In the genomic region with DNA sequence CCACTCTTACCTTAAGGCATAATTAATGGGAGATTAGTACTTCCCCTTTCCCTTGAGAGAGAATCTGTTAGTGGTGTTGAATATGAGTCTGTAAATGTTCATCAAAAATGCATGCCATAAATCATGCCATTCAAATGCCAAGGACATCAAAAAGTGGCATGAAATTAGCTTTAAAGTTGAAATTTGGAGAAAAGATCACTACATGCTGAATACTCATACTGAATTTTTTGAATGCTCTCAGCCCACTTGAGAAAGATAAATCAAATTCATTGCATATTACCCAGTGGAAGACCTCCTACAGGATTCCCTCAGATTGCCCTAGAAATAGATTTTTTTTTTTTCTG, we compare ENCODE assay signal across 13 cellular contexts. TPM values are rescaled to one million over a fixed set of nuclear protein-coding genes. Genes with fewer than 3 reads are reported as not detected.
DNase-seq lines count a peak whose midpoint lies in the region; ATAC-seq, FAIRE-seq and TF ChIP-seq lines count a peak whose summit lies in the region.
"Had no signal": no experiment of that assay in that cellular context is flagged by ENCODE, and none has a peak within 500 bp of the region (broad histone marks: within the 10 kb centered on the region; RNA-seq: fewer than 3 reads in every experiment).

No MANE protein-coding gene starts in this region.

- H3K36me3 Mint-ChIP-seq in endodermal cell (ENCODE audit: low read depth) (no peaks in the 10 kb centered on the region), neural progenitor cell (no peaks in the 10 kb centered on the region)

- no peaks in the 10 kb centered on the region for H3K36me3 ChIP-seq in OCI-LY3 (replicated peaks; ENCODE audit: low read depth, low read length)
- H3K36me3 ChIP-seq in endodermal cell (ENCODE audit: control insufficient read depth, insufficient read depth, low read length) = no peaks in the 10 kb centered on the region
- no peaks in the 10 kb centered on the region for H3K36me3 ChIP-seq in neural progenitor cell

- H3K27ac ChIP-seq in A549 (peak overlapping the region; percentile 2 to 62; a peak in 4 of 6 replicates), OCI-LY3 (ENCODE audit: low read length) (peak overlapping the region; percentile 98), endodermal cell (ENCODE audit: low read depth, low read length) (peak overlapping the region; percentile 95), neural progenitor cell (peak overlapping the region; percentile 77)
- H3K27ac ChIP-seq: C4-2B had no signal

- no peak overlapping the region for H2AFZ ChIP-seq in OCI-LY3 (ENCODE audit: low read depth, low read length)
- no peak overlapping the region for H2AFZ ChIP-seq in neural progenitor cell (replicated peaks)

- peaks cover 34% of the 10 kb centered on the region for H3F3A ChIP-seq in neural progenitor cell (ENCODE audit: low read depth)

- no peaks in the 10 kb centered on the region for H3K9me3 Mint-ChIP-seq in endodermal cell
- no peaks in the 10 kb centered on the region for H3K9me3 Mint-ChIP-seq in neural progenitor cell

- H3K4me3 Mint-ChIP-seq in endodermal cell = no peak overlapping the region
- peak overlapping the region; percentile 85 for H3K4me3 Mint-ChIP-seq in neural progenitor cell

- peaks cover 33% of the 10 kb centered on the region for H3K27me3 Mint-ChIP-seq in endodermal cell (ENCODE audit: insufficient read depth)
- peaks cover 2% of the 10 kb centered on the region for H3K27me3 Mint-ChIP-seq in neural progenitor cell (ENCODE audit: insufficient read depth, low read depth)

- no peak overlapping the region for H3K4me3 ChIP-seq in A549
- peak overlapping the region; percentile 72 for H3K4me3 ChIP-seq in OCI-LY3 (ENCODE audit: low read length)
- no peak overlapping the region for H3K4me3 ChIP-seq in endodermal cell (ENCODE audit: low read length)
- peak overlapping the region; percentile 34 for H3K4me3 ChIP-seq in neural progenitor cell

- TF ChIP-seq POLR2A in A549 (IDR thresholded peaks at IDR 0.05; ENCODE audit: low read length) = no peak

- no peaks in the 10 kb centered on the region for H3K9me3 ChIP-seq in A549
- H3K9me3 ChIP-seq in OCI-LY3 (ENCODE audit: insufficient read depth, low read length) = no peaks in the 10 kb centered on the region
- no peaks in the 10 kb centered on the region for H3K9me3 ChIP-seq in endodermal cell (ENCODE audit: control insufficient read depth, low read length)
- H3K9me3 ChIP-seq in neural progenitor cell (ENCODE audit: low read depth) = no peaks in the 10 kb centered on the region

- H3K27me3 ChIP-seq in OCI-LY3 (ENCODE audit: low read depth, low read length) (no peaks in the 10 kb centered on the region), endodermal cell (ENCODE audit: control insufficient read depth, insufficient read depth, low read length, poor library complexity, severe bottlenecking) (peaks cover 15% of the 10 kb centered on the region), neural progenitor cell (peaks cover 15% of the 10 kb centered on the region)

- no peak for TF ChIP-seq RAD21 in A549 (conservative IDR thresholded peaks at IDR 0.05 in 1 of 2, IDR thresholded peaks at IDR 0.05 in 1 of 2)

- DNase-seq in A549 (ENCODE audit: low read depth in 1 of 2, low spot score in 1 of 2) = no peak
- no peak for DNase-seq in endodermal cell
- no peak for DNase-seq in neural progenitor cell (ENCODE audit: low spot score)
- no peak for DNase-seq in GDM1 (lab: John Stamatoyannopoulos, UW)
- DNase-seq in activated CD8-positive, alpha-beta memory T cell treated with anti-CD3 and anti-CD28 coated beads for 24 hours = no peak
- no peak for DNase-seq in NCI-H82 (lab: John Stamatoyannopoulos, UW)
- DNase-seq: IMR-90, RPMI8226 had no signal

- ATAC-seq in A549 (no peak), HG02981 (IDR thresholded peaks at IDR 0.05; ENCODE audit: unreplicated experiment) (no peak)

- peaks cover 91% of the 10 kb centered on the region for H3K4me1 ChIP-seq in A549
- peaks cover 94% of the 10 kb centered on the region for H3K4me1 ChIP-seq in OCI-LY3 (ENCODE audit: low read length)
- no peaks in the 10 kb centered on the region for H3K4me1 ChIP-seq in endodermal cell (ENCODE audit: control insufficient read depth, insufficient read depth, low read length)
- H3K4me1 ChIP-seq in neural progenitor cell = peaks cover 41% of the 10 kb centered on the region

- FAIRE-seq in A549 (lab: Jason Lieb, UNC) = no peak
- FAIRE-seq: A204.1, GM19239 had no signal

- POLR2A ChIA-PET in A549 (lab: Yijun Ruan, JAX) = no interaction called here

- TF ChIP-seq CTCF in A549 (IDR thresholded peaks at IDR 0.05) = no peak
- no peak for TF ChIP-seq CTCF in OCI-LY3 (IDR thresholded peaks at IDR 0.05; ENCODE audit: low read depth, low read length)
- no peak for TF ChIP-seq CTCF in endodermal cell (conservative IDR thresholded peaks at IDR 0.05)
- no peak for TF ChIP-seq CTCF in neural progenitor cell (IDR thresholded peaks at IDR 0.05)

- H4K20me1 ChIP-seq in OCI-LY3 (ENCODE audit: insufficient read depth, low read length) = no peaks in the 10 kb centered on the region
- peaks cover 27% of the 10 kb centered on the region for H4K20me1 ChIP-seq in neural progenitor cell (ENCODE audit: low read depth)

- H3K9ac ChIP-seq in OCI-LY3 (ENCODE audit: low read length) (peak overlapping the region; percentile 92), endodermal cell (ENCODE audit: extremely low read depth, low read length, poor library complexity, severe bottlenecking) (no peak overlapping the region), neural progenitor cell (no peak overlapping the region)

- TF ChIP-seq EP300 in A549 (IDR thresholded peaks at IDR 0.05) = no peak

- H3K4me1 Mint-ChIP-seq in endodermal cell = peaks cover 8% of the 10 kb centered on the region
- H3K4me1 Mint-ChIP-seq in neural progenitor cell = peaks cover 44% of the 10 kb centered on the region

- H3K4me2 ChIP-seq in A549 = peak overlapping the region; percentile 83
- H3K4me2 ChIP-seq in OCI-LY3 (ENCODE audit: low read length) = peak overlapping the region; percentile 96
- peak overlapping the region; percentile 71 for H3K4me2 ChIP-seq in neural progenitor cell

- CTCF ChIA-PET in A549 (lab: Yijun Ruan, JAX) = no interaction called here

- peaks cover 89% of the 10 kb centered on the region for H3K79me2 ChIP-seq in OCI-LY3 (ENCODE audit: low read length)
- peaks cover 63% of the 10 kb centered on the region for H3K79me2 ChIP-seq in neural progenitor cell (ENCODE audit: low read depth)

- H3K27ac Mint-ChIP-seq in endodermal cell (no peak overlapping the region), neural progenitor cell (peak overlapping the region; percentile 99)

TF ChIP-seq in A549, 52 proteins besides CTCF, POLR2A, EP300 and RAD21:
- no peak for TF ChIP-seq BCL3 (IDR thresholded peaks at IDR 0.05)
- TF ChIP-seq CEBPB (IDR thresholded peaks at IDR 0.05) = no peak
- TF ChIP-seq RARB (CRISPR knock-in tag; IDR thresholded peaks at IDR 0.05) = no peak
- no peak for TF ChIP-seq SREBF2 (IDR thresholded peaks at IDR 0.05)
- TF ChIP-seq ZC3H11A (IDR thresholded peaks at IDR 0.05) = no peak
- no peak for TF ChIP-seq HDAC2 (IDR thresholded peaks at IDR 0.05)
- no peak for TF ChIP-seq HOXB5 (CRISPR knock-in tag; IDR thresholded peaks at IDR 0.05)
- TF ChIP-seq, protein P1, sequence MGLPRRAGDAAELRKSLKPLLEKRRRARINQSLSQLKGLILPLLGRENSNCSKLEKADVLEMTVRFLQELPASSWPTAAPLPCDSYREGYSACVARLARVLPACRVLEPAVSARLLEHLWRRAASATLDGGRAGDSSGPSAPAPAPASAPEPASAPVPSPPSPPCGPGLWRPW (IDR thresholded peaks at IDR 0.05) = no peak
- no peak for TF ChIP-seq NR3C1 (IDR thresholded peaks at IDR 0.05)

RNA-seq across cellular contexts. Expression of gene NRCAM, which starts 6.7 kb away (rescaled TPM):
- polyA plus RNA-seq in A549 (2011; rRNA removed) = 189 and 210 TPM in 2 replicates
- 35.0 and 38.0 TPM in 2 replicates for polyA plus RNA-seq in A549 (2012; cell fraction: cytosol; rRNA removed)
- polyA plus RNA-seq in A549 (2012; cell fraction: nucleus; rRNA removed) = 41.3 and 67.1 TPM in 2 replicates
- 123 to 134 TPM (median 129 TPM) in 3 replicates for polyA plus RNA-seq in A549 (2017; fragmentation: RNase III; extraction: RNeasy Plus Mini Kit Qiagen cat#74134 plus additional on column Dnase treatment)
- 198 and 200 TPM in 2 replicates for polyA minus RNA-seq in A549 (2011; rRNA and poly(A)+ RNA removed)
- 10 to 100 TPM; 17.9 to 28.2 TPM for total RNA-seq in endodermal cell
- polyA plus RNA-seq in endodermal cell (2013, experiment 1 of 2) = 49.9 TPM
- polyA plus RNA-seq in endodermal cell (2013, experiment 2 of 2) = 41.4 TPM
- 37.2 and 104 TPM in 2 replicates for total RNA-seq in neural progenitor cell (ENCODE audit: low replicate concordance)

Comparison
In these comparisons a context has a peak if more than half of its experiments do, and no peak if none do; other contexts are left out.
1. H3K27ac ChIP-seq: peak in every context shown above with its lines; median percentile 98 in OCI-LY3; 95 in endodermal cell; 77 in neural progenitor cell; 32 in A549.
2. H3K4me3 ChIP-seq: peak in OCI-LY3 (single experiment) and neural progenitor cell (single experiment); none in A549 (single experiment) and endodermal cell (single experiment).
3. Peak in every context shown above with its lines, with median percentiles within 50 percentile points of each other: H3K4me2 ChIP-seq.